Comparison of ENCODE assay signal across 8 cellular contexts in the genomic region with DNA sequence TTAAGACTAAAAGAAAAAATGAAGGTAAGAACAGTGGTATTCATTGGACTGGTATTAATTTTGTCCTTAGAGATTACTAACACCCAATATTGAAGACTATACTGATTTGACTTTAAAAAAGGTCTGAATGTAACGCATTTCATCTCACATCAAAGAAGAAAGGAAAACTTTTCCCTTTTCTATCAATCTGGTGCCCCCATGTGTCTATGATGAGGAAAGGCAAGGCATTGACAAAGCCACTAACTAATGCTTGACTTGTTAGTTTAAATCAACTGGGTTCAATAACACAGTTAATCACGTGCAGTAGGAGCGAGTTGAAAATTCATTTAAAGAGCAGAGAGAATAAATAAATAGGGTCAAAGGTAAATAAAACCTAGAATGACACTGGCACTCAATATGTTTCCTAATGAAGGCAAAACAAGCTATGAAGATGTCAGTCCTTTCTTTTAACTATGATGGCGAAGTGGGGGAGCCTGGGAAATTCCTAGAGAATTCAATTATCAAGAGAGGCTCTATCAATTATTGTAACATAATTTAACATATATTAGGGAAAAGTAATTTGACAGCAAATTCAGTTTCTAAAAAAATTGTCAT.
DNase-seq lines count a peak whose midpoint lies in the region; ATAC-seq and TF ChIP-seq lines count a peak whose summit lies in the region.

No MANE protein-coding gene starts in this region.

- no peaks in the 10 kb centered on the region for H3K79me2 ChIP-seq in fibroblast of lung (ENCODE audit: control insufficient read depth, insufficient read depth, low read length)

- H3K36me3 ChIP-seq in HEK293 (ENCODE audit: control insufficient read depth in 2 of 2, insufficient read depth in 1 of 2, low read length in 2 of 2) (no peaks in the 10 kb centered on the region), Peyer's patch (no peaks in the 10 kb centered on the region), fibroblast of lung (ENCODE audit: control insufficient read depth, insufficient read depth, low read length) (no peaks in the 10 kb centered on the region), psoas muscle (ENCODE audit: insufficient read depth in 1 of 2, low read depth in 1 of 2) (no peaks in the 10 kb centered on the region)

- H3K4me3 Mint-ChIP-seq in CD4-positive, alpha-beta T cell, result no peak overlapping the region

- WGBS in psoas muscle, 3 donors, result 38 to 46% (median 39%) methylated on average over 4 of the region's 4 CpGs

- no peaks in the 10 kb centered on the region for H3K27me3 ChIP-seq in CD4-positive, alpha-beta T cell (ENCODE audit: control insufficient read depth, insufficient read depth, low read length)
- H3K27me3 ChIP-seq in Peyer's patch, result no peaks in the 10 kb centered on the region
- H3K27me3 ChIP-seq in fibroblast of lung (ENCODE audit: control insufficient read depth, insufficient read depth, low read length), result peaks cover 2% of the 10 kb centered on the region
- no peaks in the 10 kb centered on the region for H3K27me3 ChIP-seq in psoas muscle (ENCODE audit: insufficient read depth in 3 of 3, low read length in 2 of 3)

- H3K9ac ChIP-seq in fibroblast of lung (ENCODE audit: insufficient read depth, low read length), result no peak overlapping the region

- H3K36me3 Mint-ChIP-seq in CD4-positive, alpha-beta T cell (ENCODE audit: low read depth), result peaks cover 74% of the 10 kb centered on the region

- no peak overlapping the region for H2AFZ ChIP-seq in fibroblast of lung (ENCODE audit: low read length)

- ATAC-seq in CD4-positive, alpha-beta T cell (ENCODE audit: poor library complexity), result no peak
- peak; percentile 57 to 88 (median 71) for ATAC-seq in psoas muscle
- no peak for ATAC-seq in HG03097 (IDR thresholded peaks at IDR 0.05; ENCODE audit: low FRiP score, unreplicated experiment)
- no peak for ATAC-seq in HG03521 (IDR thresholded peaks at IDR 0.05; ENCODE audit: unreplicated experiment)

- no peaks in the 10 kb centered on the region for H3K27me3 Mint-ChIP-seq in CD4-positive, alpha-beta T cell

- H3K4me3 ChIP-seq in HEK293 (ENCODE audit: low read depth, low read length) (no peak overlapping the region), Peyer's patch (no peak overlapping the region), fibroblast of lung (replicated peaks in 1 of 4; ENCODE audit: control extremely low read depth in 1 of 4, insufficient read depth in 1 of 4, low read depth in 3 of 4, low read length in 4 of 4) (no peak overlapping the region), psoas muscle (no peak overlapping the region)

- POLR2A ChIA-PET in CD4-positive, alpha-beta T cell (lab: Charles Lee), result no interaction called here
- POLR2A ChIA-PET in HEK293 (lab: Yijun Ruan, JAX), result no interaction called here

- TF ChIP-seq POLR2A in Peyer's patch (IDR thresholded peaks at IDR 0.05), result no peak

- H3K4me1 ChIP-seq in HEK293 (ENCODE audit: control insufficient read depth, insufficient read depth, low read length), result no peaks in the 10 kb centered on the region
- H3K4me1 ChIP-seq in Peyer's patch, result peaks cover 0 to 6% (median 0%) of the 10 kb centered on the region in 4 donors
- no peaks in the 10 kb centered on the region for H3K4me1 ChIP-seq in fibroblast of lung (ENCODE audit: control insufficient read depth, extremely low read depth, insufficient read depth, low read length)
- no peaks in the 10 kb centered on the region for H3K4me1 ChIP-seq in psoas muscle

- DNase-seq in CD4-positive, alpha-beta T cell, result no peak
- no peak for DNase-seq in Peyer's patch
- DNase-seq in fibroblast of lung (ENCODE audit: low read depth in 2 of 2), result peak; percentile 35 to 69
- no peak for DNase-seq in psoas muscle
- no peak for DNase-seq in central memory CD4-positive, alpha-beta T cell

- H3K4me1 Mint-ChIP-seq in CD4-positive, alpha-beta T cell (ENCODE audit: low read depth), result peaks cover 31% of the 10 kb centered on the region

- H3K4me2 ChIP-seq in fibroblast of lung (ENCODE audit: extremely low read depth, insufficient read depth, low read length), result no peak overlapping the region

- TF ChIP-seq CTCF in CD4-positive, alpha-beta T cell (IDR thresholded peaks at IDR 0.05), result peak; percentile 27
- TF ChIP-seq CTCF in HEK293 (tag by site-specific recombination; IDR thresholded peaks at IDR 0.05) (no peak), Peyer's patch (IDR thresholded peaks at IDR 0.05) (peak in 5 of 6 experiments; percentile 26 to 92 (median 87)), fibroblast of lung (conservative IDR thresholded peaks at IDR 0.05 in 1 of 2, IDR thresholded peaks at IDR 0.05 in 1 of 2; ENCODE audit: low read depth in 1 of 2, low read length in 2 of 2) (peak; percentile 85 to 92), psoas muscle (IDR thresholded peaks at IDR 0.05) (peak; percentile 78)

- no peaks in the 10 kb centered on the region for H3K9me3 ChIP-seq in CD4-positive, alpha-beta T cell (ENCODE audit: control insufficient read depth, low read length)
- H3K9me3 ChIP-seq in HEK293 (ENCODE audit: control insufficient read depth, insufficient read depth, low read depth, low read length), result no peaks in the 10 kb centered on the region
- H3K9me3 ChIP-seq in Peyer's patch, result no peaks in the 10 kb centered on the region
- H3K9me3 ChIP-seq in fibroblast of lung (ENCODE audit: control insufficient read depth, insufficient read depth, low read depth, low read length), result no peaks in the 10 kb centered on the region
- H3K9me3 ChIP-seq in psoas muscle, result no peaks in the 10 kb centered on the region

- intact Hi-C loops in CD4-positive, alpha-beta T cell (cut with DNase I, micrococcal nuclease), result loop anchor here in 1 of 2 experiments (5.0 to 10.0 kb wide), 2 partner anchors 226 to 581 kb away; no protein-coding TSS in a partner anchor
- intact Hi-C loops in psoas muscle (cut with DNase I), result loop anchor here (2.0 to 10.0 kb wide), 5 partner anchors 94 to 226 kb away; no protein-coding TSS in a partner anchor

- peaks cover 5% of the 10 kb centered on the region for H3K9me3 Mint-ChIP-seq in CD4-positive, alpha-beta T cell

- CTCF ChIA-PET in CD4-positive, alpha-beta T cell (lab: Charles Lee), result no interaction called here
- CTCF ChIA-PET in HEK293 (lab: Yijun Ruan, JAX), result interaction anchor here (0.5 to 10.8 kb wide), 32 partner anchors 9 to 881 kb away, joined by 3 to 129 read pairs (median 4); no protein-coding TSS in a partner anchor

- no peak overlapping the region for H3K27ac ChIP-seq in CD4-positive, alpha-beta T cell (ENCODE audit: low read depth, low read length)
- H3K27ac ChIP-seq in HEK293 (ENCODE audit: extremely low read depth, low read depth, low read length), result no peak overlapping the region
- H3K27ac ChIP-seq in Peyer's patch, result no peak overlapping the region
- H3K27ac ChIP-seq in fibroblast of lung (ENCODE audit: insufficient read depth, low read length), result no peak overlapping the region
- H3K27ac ChIP-seq in psoas muscle, result no peak overlapping the region

- no peaks in the 10 kb centered on the region for H4K20me1 ChIP-seq in fibroblast of lung (ENCODE audit: control insufficient read depth, extremely low read depth, insufficient read depth, low read length)

- H3K27ac Mint-ChIP-seq in CD4-positive, alpha-beta T cell, result no peak overlapping the region

TF ChIP-seq in HEK293, 187 proteins besides CTCF, POLR2A, EP300 and RAD21:
- TF ChIP-seq ZNF654 (tag by site-specific recombination; IDR thresholded peaks at IDR 0.05; ENCODE audit: low read depth), result peak; percentile 94
- peak; percentile 27; the same call in 1 of the 2 replicates for TF ChIP-seq ZNF660 (tag by site-specific recombination; IDR thresholded peaks at IDR 0.05)
- no peak for TF ChIP-seq ZBTB8A (tag by site-specific recombination; IDR thresholded peaks at IDR 0.05)

Comparison
In these comparisons a context has a peak if more than half of its experiments do, and no peak if none do; other contexts are left out.
1. ATAC-seq: peak in psoas muscle (4 of 4); none in CD4-positive, alpha-beta T cell (single experiment), HG03097 (single experiment) and HG03521 (single experiment).
2. DNase-seq: peak in fibroblast of lung (2 of 2); none in CD4-positive, alpha-beta T cell (0 of 10), Peyer's patch (0 of 3), psoas muscle (0 of 2) and central memory CD4-positive, alpha-beta T cell (single experiment).